In genomic region chr16:86575754-86576557, GRCh38 we compare ENCODE assay signal across 8 cellular contexts. TPM values are rescaled to one million over a fixed set of nuclear protein-coding genes. Genes with fewer than 3 reads are reported as not detected.
DNase-seq lines count a peak whose midpoint lies in the region; ATAC-seq and TF ChIP-seq lines count a peak whose summit lies in the region.

No MANE protein-coding gene starts in this region.

- 3 to 7% methylated on average over 39 to 54 of the region's 54 CpGs for WGBS in testis, 2 donors

- peak; percentile 98 for DNase-seq in ELR (ENCODE audit: low read depth)
- DNase-seq in M059J (ENCODE audit: low read depth): peak; percentile 97
- DNase-seq in activated CD4-positive, alpha-beta memory T cell treated with anti-CD3 and anti-CD28 coated beads for 36 hours: peak; percentile 66
- peak; percentile 45 to 60 for DNase-seq in erythroblast (lab: John Stamatoyannopoulos, UW)
- DNase-seq in mucosa of gallbladder (ENCODE audit: low spot score): peak; percentile 85
- peak; percentile 82 for DNase-seq in testis

- H3K9me3 Mint-ChIP-seq in activated CD4-positive, alpha-beta memory T cell treated with anti-CD3 and anti-CD28 coated beads for 36 hours: no peaks in the 10 kb centered on the region

- H3K27me3 Mint-ChIP-seq in activated CD4-positive, alpha-beta memory T cell treated with anti-CD3 and anti-CD28 coated beads for 36 hours: peaks cover 68% of the 10 kb centered on the region

- CTCF ChIA-PET in activated CD4-positive, alpha-beta memory T cell treated with anti-CD3 and anti-CD28 coated beads for 36 hours (lab: Charles Lee): interaction anchor here (0.5 to 2.0 kb wide), 4 partner anchors 12 to 485 kb away, joined by 4 to 14 read pairs (median 8); no protein-coding TSS in a partner anchor

- POLR2A ChIA-PET in activated CD4-positive, alpha-beta memory T cell treated with anti-CD3 and anti-CD28 coated beads for 36 hours (lab: Charles Lee): no interaction called here

- H3K27ac Mint-ChIP-seq in activated CD4-positive, alpha-beta memory T cell treated with anti-CD3 and anti-CD28 coated beads for 36 hours: no peak overlapping the region

- no peaks in the 10 kb centered on the region for H3K36me3 Mint-ChIP-seq in activated CD4-positive, alpha-beta memory T cell treated with anti-CD3 and anti-CD28 coated beads for 36 hours

- H3K4me3 ChIP-seq in testis: peak overlapping the region; percentile 31 to 59

- H3K4me1 Mint-ChIP-seq in activated CD4-positive, alpha-beta memory T cell treated with anti-CD3 and anti-CD28 coated beads for 36 hours (ENCODE audit: low read depth): peaks cover 11% of the 10 kb centered on the region

- no peak for ATAC-seq in GM18520 (IDR thresholded peaks at IDR 0.05; ENCODE audit: unreplicated experiment)
- no peak for ATAC-seq in HG03139 (IDR thresholded peaks at IDR 0.05; ENCODE audit: unreplicated experiment)

- no peak for TF ChIP-seq POLR2A in erythroblast (IDR thresholded peaks at IDR 0.05; ENCODE audit: low read length)
- no peak for TF ChIP-seq POLR2A in testis (IDR thresholded peaks at IDR 0.05)

- H3K27ac ChIP-seq in testis: peak overlapping the region; percentile 9 to 63

- no peaks in the 10 kb centered on the region for H3K27me3 ChIP-seq in testis

- H3K36me3 ChIP-seq in testis (ENCODE audit: low read depth, missing control alignments): no peaks in the 10 kb centered on the region

- H3K9me3 ChIP-seq in testis: no peaks in the 10 kb centered on the region

- intact Hi-C loops in activated CD4-positive, alpha-beta memory T cell treated with anti-CD3 and anti-CD28 coated beads for 36 hours (cut with micrococcal nuclease): no loop called here
- intact Hi-C loops in testis (cut with DNase I; ENCODE audit: low total_unique reads): no loop called here

- H3K4me1 ChIP-seq in testis: peaks cover 11% of the 10 kb centered on the region

- H3K4me3 Mint-ChIP-seq in activated CD4-positive, alpha-beta memory T cell treated with anti-CD3 and anti-CD28 coated beads for 36 hours: peak overlapping the region; percentile 59

- peak in 1 of 3 experiments; percentile 35 for TF ChIP-seq CTCF in testis (IDR thresholded peaks at IDR 0.05)

RNA-seq across cellular contexts. Expression of gene FOXL1, which starts 2.4 kb away (rescaled TPM):
- 4.1 and 4.2 TPM in 2 replicates for total RNA-seq in M059J (2014; rRNA removed; shearing (Covaris generic))
- total RNA-seq in activated CD4-positive, alpha-beta memory T cell treated with anti-CD3 and anti-CD28 coated beads for 36 hours: not detected
- total RNA-seq in mucosa of gallbladder: 8.2 TPM
- total RNA-seq in testis: 1 to 10 TPM; 4.6 to 5.9 TPM
- polyA plus RNA-seq in testis (ENCODE audit: insufficient read depth, low read depth, low replicate concordance): 1.4 TPM

RNA-seq across cellular contexts. Expression of gene FOXC2, which starts 9.3 kb away (rescaled TPM):
- total RNA-seq in M059J (2014; rRNA removed; shearing (Covaris generic)): 0.49 and 2.0 TPM in 2 replicates
- not detected for total RNA-seq in activated CD4-positive, alpha-beta memory T cell treated with anti-CD3 and anti-CD28 coated beads for 36 hours
- total RNA-seq in mucosa of gallbladder (0.92 TPM), testis (10 to 100 TPM in 1 of 2 donors, 1 to 10 TPM in 1; 7.6 to 11.2 TPM)
- polyA plus RNA-seq in testis (ENCODE audit: insufficient read depth, low read depth, low replicate concordance): 3.9 TPM

RNA-seq across cellular contexts. Expression of gene MTHFSD, which starts 20.9 kb away (rescaled TPM):
- total RNA-seq in M059J (2014; rRNA removed; shearing (Covaris generic)): 9.6 and 18.3 TPM in 2 replicates
- total RNA-seq in activated CD4-positive, alpha-beta memory T cell treated with anti-CD3 and anti-CD28 coated beads for 36 hours: 10 to 100 TPM; 17.9 to 19.0 TPM
- 29.0 TPM for total RNA-seq in mucosa of gallbladder
- 10 to 100 TPM; 45.0 to 55.6 TPM for total RNA-seq in testis
- polyA plus RNA-seq in testis (ENCODE audit: insufficient read depth, low read depth, low replicate concordance): 42.2 TPM
